Comparison of ENCODE assay signal across 14 cellular contexts in genomic region chr17:1737531-1738291, GRCh38. TPM values are rescaled to one million over a fixed set of nuclear protein-coding genes. Genes with fewer than 3 reads are reported as not detected.
A peak's percentile ranks its signal among the peaks of the same experiment; 100 is the strongest.
DNase-seq lines count a peak whose midpoint lies in the region; ATAC-seq and TF ChIP-seq lines count a peak whose summit lies in the region.
"Had no signal": no experiment of that assay in that cellular context is flagged by ENCODE, and none has a peak within 500 bp of the region (broad histone marks: within the 10 kb centered on the region; RNA-seq: fewer than 3 reads in every experiment).

No MANE protein-coding gene starts in this region.

- H3K27me3 ChIP-seq in CD4-positive, alpha-beta memory T cell (ENCODE audit: insufficient read depth, low read length): no peaks in the 10 kb centered on the region
- H3K27me3 ChIP-seq in adrenal gland (no peaks in the 10 kb centered on the region), mesenchymal stem cell (ENCODE audit: control insufficient read depth in 1 of 2, insufficient read depth in 1 of 2, low read length in 2 of 2) (peaks cover 0 to 5% of the 10 kb centered on the region in 2 experiments), breast epithelium (no peaks in the 10 kb centered on the region), dorsolateral prefrontal cortex (no peaks in the 10 kb centered on the region)
- H3K27me3 ChIP-seq: gastrocnemius medialis, thyroid gland had no signal

- H3K4ac ChIP-seq in mesenchymal stem cell (ENCODE audit: low read depth in 1 of 2, low read length in 2 of 2): no peak overlapping the region

- H3K4me1 ChIP-seq in CD4-positive, alpha-beta memory T cell (ENCODE audit: insufficient read depth, low read length): peaks cover 15% of the 10 kb centered on the region
- H3K4me1 ChIP-seq in adrenal gland (replicated peaks in 1 of 2) (peaks cover 15 to 22% of the 10 kb centered on the region in 2 donors), mesenchymal stem cell (ENCODE audit: control insufficient read depth, insufficient read depth, low read depth, low read length) (peaks cover 35% of the 10 kb centered on the region), breast epithelium (peaks cover 0 to 7% of the 10 kb centered on the region in 2 donors)
- H3K4me1 ChIP-seq: prostate gland had no signal

- H3K27ac ChIP-seq in CD4-positive, alpha-beta memory T cell (ENCODE audit: low read depth, low read length): peak overlapping the region; percentile 20
- H3K27ac ChIP-seq in adrenal gland (peak overlapping the region in 3 of 5 donors; percentile 36 to 83 (median 79)), mesenchymal stem cell (ENCODE audit: low read length, poor library complexity, severe bottlenecking) (no peak overlapping the region), breast epithelium (peak overlapping the region in 1 of 2 donors; percentile 80), dorsolateral prefrontal cortex (no peak overlapping the region)
- H3K27ac ChIP-seq: prostate gland, SK-N-MC, thyroid gland had no signal

- peak overlapping the region; percentile 54 for H4K91ac ChIP-seq in mesenchymal stem cell (ENCODE audit: low read length)

- H3K9me3 ChIP-seq in CD4-positive, alpha-beta memory T cell (ENCODE audit: control insufficient read depth in 1 of 2, low read length in 2 of 2): no peaks in the 10 kb centered on the region
- H3K9me3 ChIP-seq in adrenal gland (replicated peaks in 1 of 3): no peaks in the 10 kb centered on the region
- no peaks in the 10 kb centered on the region for H3K9me3 ChIP-seq in mesenchymal stem cell (ENCODE audit: control insufficient read depth, low read length)
- no peaks in the 10 kb centered on the region for H3K9me3 ChIP-seq in breast epithelium
- H3K9me3 ChIP-seq: gastrocnemius medialis, prostate gland, thyroid gland had no signal

- H2BK15ac ChIP-seq in mesenchymal stem cell (ENCODE audit: low read depth, poor library complexity, severe bottlenecking): peak overlapping the region; percentile 6

- H2BK5ac ChIP-seq in mesenchymal stem cell (ENCODE audit: low read depth, low read length, poor library complexity, severe bottlenecking): no peak overlapping the region

- H3K18ac ChIP-seq in mesenchymal stem cell (ENCODE audit: low read depth in 1 of 2, low read length in 2 of 2): peak overlapping the region in 1 of 2 experiments; percentile 76

- intact Hi-C loops in CD4-positive, alpha-beta memory T cell (cut with micrococcal nuclease): no loop called here
- intact Hi-C loops in adrenal gland (cut with DNase I): loop anchor here (10.0 kb wide), 2 partner anchors 107 to 127 kb away; no protein-coding TSS in a partner anchor
- intact Hi-C loops in breast epithelium (cut with DNase I; ENCODE audit: low total_unique reads): no loop called here
- intact Hi-C loops in dorsolateral prefrontal cortex (cut with DNase I): no loop called here

- H3K9me3 Mint-ChIP-seq in CD4-positive, alpha-beta memory T cell: no peaks in the 10 kb centered on the region

- H3K4me2 ChIP-seq in mesenchymal stem cell (ENCODE audit: low read length, poor library complexity, severe bottlenecking): no peak overlapping the region
- H3K4me2 ChIP-seq: GM23338 had no signal

- no peak overlapping the region for H4K8ac ChIP-seq in mesenchymal stem cell (ENCODE audit: low read length)

- H2AFZ ChIP-seq in mesenchymal stem cell (ENCODE audit: low read depth, low read length): no peak overlapping the region
- H2AFZ ChIP-seq: GM23338 had no signal

- peak overlapping the region; percentile 50 for H2AK5ac ChIP-seq in mesenchymal stem cell (ENCODE audit: low read length, severe bottlenecking)

- peaks cover 2 to 29% (median 5%) of the 10 kb centered on the region in 4 donors for H3K4me1 Mint-ChIP-seq in CD4-positive, alpha-beta memory T cell

- TF ChIP-seq CTCF in adrenal gland (IDR thresholded peaks at IDR 0.05) (no peak), breast epithelium (IDR thresholded peaks at IDR 0.05) (no peak), dorsolateral prefrontal cortex (IDR thresholded peaks at IDR 0.05 in 54 of 56, conservative IDR thresholded peaks at IDR 0.05 in 2 of 56; ENCODE audit: low read depth in 1 of 56, partially characterized antibody in 56 of 56) (no peak)

- H2BK12ac ChIP-seq in mesenchymal stem cell (ENCODE audit: low read length in 2 of 2): peak overlapping the region in 1 of 2 experiments; percentile 66

- H3K4me3 Mint-ChIP-seq in CD4-positive, alpha-beta memory T cell: no peak overlapping the region
- H3K4me3 Mint-ChIP-seq: GM23338 had no signal

- no peak overlapping the region for H3K4me3 ChIP-seq in CD4-positive, alpha-beta memory T cell (ENCODE audit: low read length in 2 of 2)
- H3K4me3 ChIP-seq in adrenal gland (no peak overlapping the region), mesenchymal stem cell (ENCODE audit: insufficient read depth in 1 of 2, low read depth in 1 of 2, low read length in 2 of 2) (no peak overlapping the region), breast epithelium (no peak overlapping the region), dorsolateral prefrontal cortex (no peak overlapping the region)
- H3K4me3 ChIP-seq: gastrocnemius medialis, GM23338, prostate gland, thyroid gland had no signal

- POLR2A ChIA-PET in CD4-positive, alpha-beta memory T cell (lab: Charles Lee; ENCODE audit: partially characterized antibody): interaction anchor here (1.9 to 2.8 kb wide), 2 partner anchors 11 to 27 kb away, joined by 11 to 12 read pairs; partner anchors contain the start of gene WDR81

- no peak overlapping the region for H2BK120ac ChIP-seq in mesenchymal stem cell (ENCODE audit: low read depth, low read length)

- DNase-seq in CD4-positive, alpha-beta memory T cell: no peak
- DNase-seq in adrenal gland (no peak), mesenchymal stem cell (no peak), breast epithelium (ENCODE audit: low spot score in 2 of 2) (no peak), dorsolateral prefrontal cortex (no peak)
- DNase-seq: activated CD8-positive, alpha-beta memory T cell treated with anti-CD3 and anti-CD28 coated beads for 24 hours; gastrocnemius medialis; NCI-H1092 treated with DMSO at 0.1 percent for 48 hours; NCI-H2227 treated with DMSO at 0.1 percent for 48 hours; thyroid gland had no signal

- H3K27me3 Mint-ChIP-seq in CD4-positive, alpha-beta memory T cell: no peaks in the 10 kb centered on the region

- H3K9ac ChIP-seq in mesenchymal stem cell (ENCODE audit: low read length): no peak overlapping the region

- no peak for ATAC-seq in HG03432 (IDR thresholded peaks at IDR 0.05; ENCODE audit: unreplicated experiment)
- ATAC-seq: GM23338 had no signal

- peaks cover 4 to 18% of the 10 kb centered on the region in 2 donors for H3K36me3 Mint-ChIP-seq in CD4-positive, alpha-beta memory T cell

- peak overlapping the region in 1 of 7 donors; percentile 17 for H3K27ac Mint-ChIP-seq in CD4-positive, alpha-beta memory T cell
- H3K27ac Mint-ChIP-seq: GM23338 had no signal

- CTCF ChIA-PET in CD4-positive, alpha-beta memory T cell (lab: Charles Lee; ENCODE audit: partially characterized antibody): no interaction called here

- H3K23ac ChIP-seq in mesenchymal stem cell (ENCODE audit: low read length in 2 of 2): no peak overlapping the region

- no peaks in the 10 kb centered on the region for H3K36me3 ChIP-seq in CD4-positive, alpha-beta memory T cell (ENCODE audit: insufficient read depth, low read length)
- H3K36me3 ChIP-seq in adrenal gland (replicated peaks in 1 of 2) (peaks cover 0 to 13% of the 10 kb centered on the region in 2 donors), mesenchymal stem cell (ENCODE audit: control insufficient read depth in 1 of 2, insufficient read depth in 2 of 2, low read depth in 1 of 2, low read length in 2 of 2) (peaks cover 31 to 52% of the 10 kb centered on the region in 2 experiments), breast epithelium (no peaks in the 10 kb centered on the region)

- H3K14ac ChIP-seq in mesenchymal stem cell (ENCODE audit: low read length in 2 of 2): peak overlapping the region in 1 of 2 experiments; percentile 68

- TF ChIP-seq POLR2A in adrenal gland (IDR thresholded peaks at IDR 0.05): no peak
- no peak for TF ChIP-seq POLR2A in breast epithelium (IDR thresholded peaks at IDR 0.05)

- 72 to 91% (median 88%) methylated on average over 5 to 21 of the region's 21 CpGs for WGBS in adrenal gland, 4 donors
- 96% methylated on average over 21 of the region's 21 CpGs for WGBS in mesenchymal stem cell

- H3K79me1 ChIP-seq in mesenchymal stem cell (replicated peaks; ENCODE audit: low read length, poor library complexity, severe bottlenecking): peaks cover 5% of the 10 kb centered on the region

RNA-seq across cellular contexts. Expression of gene SERPINF2, which starts 5.0 kb away (rescaled TPM):
- total RNA-seq in CD4-positive, alpha-beta memory T cell: 1 to 10 TPM in 1 of 2 experiments, under 1 TPM in 1; 0.19 to 1.3 TPM
- polyA plus RNA-seq in CD4-positive, alpha-beta memory T cell: under 1 TPM in 1 of 2 donors, not detected in 1; 0.14 TPM
- total RNA-seq in adrenal gland (1 to 10 TPM; 1.3 to 3.7 (median 2.4) TPM), breast epithelium (10 to 100 TPM; 18.4 to 30.1 (median 21.3) TPM), dorsolateral prefrontal cortex (1 to 10 TPM in 115 of 120 experiments, under 1 TPM in 5; 0.48 to 7.8 (median 2.1) TPM)
- polyA plus RNA-seq in adrenal gland: 1 to 10 TPM in 2 of 3 donors, under 1 TPM in 1; 0.59 to 6.4 (median 5.2) TPM
- 0.03 TPM for polyA plus RNA-seq in mesenchymal stem cell (2013, experiment 1 of 2)
- polyA plus RNA-seq in mesenchymal stem cell (2013, experiment 2 of 2): 0.01 TPM

RNA-seq across cellular contexts. Expression of gene WDR81, which starts 13.2 kb away (rescaled TPM):
- total RNA-seq in CD4-positive, alpha-beta memory T cell: 10 to 100 TPM; 36.3 to 40.3 TPM
- 10 to 100 TPM in 1 of 2 donors, 1 to 10 TPM in 1; 4.4 to 23.4 TPM for polyA plus RNA-seq in CD4-positive, alpha-beta memory T cell
- 10 to 100 TPM; 28.0 to 88.8 (median 44.6) TPM for total RNA-seq in adrenal gland
- 10 to 100 TPM in 2 of 3 donors, 1 to 10 TPM in 1; 4.9 to 52.3 (median 20.2) TPM for polyA plus RNA-seq in adrenal gland
- polyA plus RNA-seq in mesenchymal stem cell (2013, experiment 1 of 2): 15.3 TPM
- 15.6 TPM for polyA plus RNA-seq in mesenchymal stem cell (2013, experiment 2 of 2)
- 10 to 100 TPM; 36.6 to 52.6 (median 41.6) TPM for total RNA-seq in breast epithelium
- 10 to 100 TPM; 12.9 to 29.4 (median 19.8) TPM for total RNA-seq in dorsolateral prefrontal cortex

RNA-seq across cellular contexts. Expression of gene SERPINF1, which starts 24.1 kb away (rescaled TPM):
- under 1 TPM in 1 of 2 experiments, not detected in 1; 0.47 TPM for total RNA-seq in CD4-positive, alpha-beta memory T cell
- polyA plus RNA-seq in CD4-positive, alpha-beta memory T cell: under 1 TPM in 1 of 2 donors, not detected in 1; 0.69 TPM
- 100 to 1,000 TPM in 5 of 8 donors, 10 to 100 TPM in 3; 72.8 to 290 (median 120) TPM for total RNA-seq in adrenal gland
- polyA plus RNA-seq in adrenal gland: 100 to 1,000 TPM in 2 of 3 donors, 10 to 100 TPM in 1; 70.4 to 310 (median 121) TPM
- 83.0 TPM for polyA plus RNA-seq in mesenchymal stem cell (2013, experiment 1 of 2)
- polyA plus RNA-seq in mesenchymal stem cell (2013, experiment 2 of 2): 81.2 TPM
- total RNA-seq in breast epithelium: 1,000 to 10,000 TPM in 1 of 3 donors, 100 to 1,000 TPM in 2; 427 to 3,050 (median 615) TPM
- 100 to 1,000 TPM in 32 of 120 experiments, 10 to 100 TPM in 88; 32.7 to 130 (median 83.9) TPM for total RNA-seq in dorsolateral prefrontal cortex

RNA-seq across cellular contexts. Expression of gene TLCD2, which starts 27.5 kb away (rescaled TPM):
- total RNA-seq in CD4-positive, alpha-beta memory T cell: under 1 TPM; 0.75 to 0.81 TPM
- under 1 TPM in 1 of 2 donors, not detected in 1; 0.24 TPM for polyA plus RNA-seq in CD4-positive, alpha-beta memory T cell
- total RNA-seq in adrenal gland: 10 to 100 TPM in 5 of 8 donors, 1 to 10 TPM in 3; 6.8 to 48.7 (median 11.4) TPM
- polyA plus RNA-seq in adrenal gland: 10 to 100 TPM in 1 of 3 donors, 1 to 10 TPM in 2; 4.3 to 58.8 (median 7.2) TPM
- polyA plus RNA-seq in mesenchymal stem cell (2013, experiment 1 of 2): 5.7 TPM
- 5.4 TPM for polyA plus RNA-seq in mesenchymal stem cell (2013, experiment 2 of 2)
- 10 to 100 TPM in 1 of 3 donors, 1 to 10 TPM in 2; 3.7 to 10.9 (median 6.9) TPM for total RNA-seq in breast epithelium
- total RNA-seq in dorsolateral prefrontal cortex: 1 to 10 TPM in 88 of 120 experiments, under 1 TPM in 32; 0.41 to 3.5 (median 1.3) TPM

RNA-seq across cellular contexts. Expression of gene PRPF8, which starts 53.0 kb away (rescaled TPM):
- 100 to 1,000 TPM; 429 to 464 TPM for total RNA-seq in CD4-positive, alpha-beta memory T cell
- polyA plus RNA-seq in CD4-positive, alpha-beta memory T cell: 100 to 1,000 TPM in 1 of 2 donors, 10 to 100 TPM in 1; 87.9 to 225 TPM
- total RNA-seq in adrenal gland (100 to 1,000 TPM; 179 to 748 (median 254) TPM), breast epithelium (100 to 1,000 TPM; 173 to 183 (median 176) TPM), dorsolateral prefrontal cortex (100 to 1,000 TPM; 220 to 305 (median 265) TPM)
- polyA plus RNA-seq in adrenal gland: 100 to 1,000 TPM; 107 to 439 (median 155) TPM
- 89.1 TPM for polyA plus RNA-seq in mesenchymal stem cell (2013, experiment 1 of 2)
- polyA plus RNA-seq in mesenchymal stem cell (2013, experiment 2 of 2): 80.8 TPM

Comparison
In these comparisons a context has a peak if more than half of its experiments do, and no peak if none do; other contexts are left out.
1. H3K27ac ChIP-seq: peak in CD4-positive, alpha-beta memory T cell (single experiment) and adrenal gland (3 of 5); none in mesenchymal stem cell (single experiment) and dorsolateral prefrontal cortex (0 of 59).
2. RNA of gene SERPINF1, which starts 24.1 kb away (total RNA-seq): 427 to 3,050 TPM in breast epithelium, 72.8 to 290 TPM in adrenal gland and 32.7 to 130 TPM in dorsolateral prefrontal cortex; 0.47 TPM in CD4-positive, alpha-beta memory T cell; every median in the first group is over 10 times any median in the second.
3. intact Hi-C loops: an anchor here in adrenal gland (10.0 kb wide); none called in CD4-positive, alpha-beta memory T cell, breast epithelium and dorsolateral prefrontal cortex.